Comparison of ENCODE assay signal across 18 cellular contexts in the genomic region with DNA sequence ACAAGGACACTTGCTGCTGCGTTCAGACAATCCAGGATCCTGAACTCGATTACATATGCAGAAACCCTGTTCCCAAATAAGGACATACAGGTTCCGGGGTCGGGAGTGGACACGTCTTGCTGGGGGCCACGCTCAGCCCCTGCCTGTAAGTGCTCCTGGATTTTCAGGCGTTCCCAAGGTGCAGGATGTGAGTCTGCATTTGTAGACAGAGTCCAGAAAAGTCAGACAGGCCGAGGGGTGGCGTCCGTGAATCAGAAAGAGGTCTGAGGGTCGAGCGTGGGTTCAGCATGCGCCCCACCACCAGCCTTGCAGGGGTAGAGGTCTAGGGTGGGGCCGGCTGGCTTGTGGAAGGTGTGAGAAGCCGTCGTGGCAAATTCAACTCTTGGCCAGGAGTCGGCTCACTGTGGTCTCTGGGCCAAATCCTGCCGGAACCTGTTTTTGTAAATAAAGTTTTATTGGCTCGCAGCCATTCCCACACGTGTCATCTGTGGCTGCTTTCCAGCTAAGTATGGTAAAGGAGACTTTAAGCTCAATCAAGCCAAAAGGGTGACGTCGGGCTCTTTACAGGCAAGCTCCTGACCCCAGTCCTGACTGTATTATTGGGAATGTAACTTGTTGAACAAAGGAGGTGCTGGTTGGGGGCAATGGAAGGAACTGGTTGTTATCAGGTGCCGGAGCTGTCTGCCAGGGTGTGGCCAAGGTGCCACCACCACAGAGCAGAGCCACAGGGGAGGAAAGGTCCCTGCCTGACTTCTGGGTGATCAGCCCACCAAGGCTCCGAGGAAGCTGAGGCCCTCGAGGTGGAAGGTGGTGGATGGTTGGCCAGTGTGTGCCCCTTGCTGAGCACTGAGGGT. TPM values are rescaled to one million over a fixed set of nuclear protein-coding genes. Genes with fewer than 3 reads are reported as not detected.
DNase-seq lines count a peak whose midpoint lies in the region; ATAC-seq and TF ChIP-seq lines count a peak whose summit lies in the region.
"Had no signal": no experiment of that assay in that cellular context is flagged by ENCODE, and none has a peak within 500 bp of the region (broad histone marks: within the 10 kb centered on the region; RNA-seq: fewer than 3 reads in every experiment).

No MANE protein-coding gene starts in this region.

- no peaks in the 10 kb centered on the region for H3K79me2 ChIP-seq in osteoblast (ENCODE audit: insufficient read depth, low read length)

- H3K4me2 ChIP-seq in osteoblast (ENCODE audit: insufficient read depth, low read length): no peak overlapping the region
- H3K4me2 ChIP-seq: SK-N-SH had no signal

- peak overlapping the region; percentile 40 for H3K27ac ChIP-seq in RWPE1
- no peak overlapping the region for H3K27ac ChIP-seq in osteoblast (ENCODE audit: low read depth, low read length)
- H3K27ac ChIP-seq: thyroid gland had no signal

- H3K9me3 ChIP-seq in osteoblast (ENCODE audit: low read depth, low read length): no peaks in the 10 kb centered on the region
- H3K9me3 ChIP-seq: BE2C, SK-N-SH, thyroid gland had no signal

- H3K4me3 ChIP-seq in fibroblast of villous mesenchyme (ENCODE audit: low read depth, low read length): no peak overlapping the region
- H3K4me3 ChIP-seq in osteoblast (ENCODE audit: insufficient read depth, low read length): no peak overlapping the region
- H3K4me3 ChIP-seq: thyroid gland had no signal

- H3K27me3 ChIP-seq in osteoblast (ENCODE audit: insufficient read depth, low read length): peaks cover 6% of the 10 kb centered on the region
- H3K27me3 ChIP-seq: BE2C, thyroid gland had no signal

- no peak overlapping the region for H2AFZ ChIP-seq in osteoblast (ENCODE audit: low read length)

- peaks cover 3% of the 10 kb centered on the region for H4K20me1 ChIP-seq in osteoblast (ENCODE audit: insufficient read depth, low read length)

- no peaks in the 10 kb centered on the region for H3K4me1 ChIP-seq in osteoblast (ENCODE audit: insufficient read depth, low read length)
- H3K4me1 ChIP-seq: BE2C, thyroid gland had no signal

- ATAC-seq in HG03045 (IDR thresholded peaks at IDR 0.05; ENCODE audit: unreplicated experiment) (no peak), HG03565 (IDR thresholded peaks at IDR 0.05; ENCODE audit: unreplicated experiment) (no peak)

- DNase-seq in HT-29 (ENCODE audit: low spot score) (peak; percentile 42), RWPE1 (ENCODE audit: low spot score) (no peak), fibroblast of villous mesenchyme (ENCODE audit: low read depth) (peak; percentile 26), osteoblast (ENCODE audit: insufficient read length, low spot score, missing footprints) (peak; percentile 90), HuH-7 (ENCODE audit: low spot score) (no peak)
- DNase-seq in stimulated activated CD4-positive, alpha-beta T cell treated with anti-CD3 and anti-CD28 coated beads, Interleukin-1b, Interleukin-23, amount 100 ng/mL, for 48 hours: no peak
- DNase-seq: activated CD4-positive, alpha-beta T cell treated with anti-CD3 and anti-CD28 coated beads, Interleukin-2, amount 50 U/mL, for 1 hour; activated naive CD8-positive, alpha-beta T cell treated with anti-CD3 and anti-CD28 coated beads for 36 hours; activated T-cell treated with anti-CD3 and anti-CD28 coated beads, Interleukin-2, amount 50 U/mL, for 1 hour; BE2C; NCI-H1105 treated with DMSO at 0.1 percent for 48 hours; occipital lobe; SK-N-SH had no signal

- CTCF ChIA-PET in RWPE1 (lab: Yijun Ruan, JAX): interaction anchor here (2.4 kb wide), 1 partner anchor 11 kb away, joined by 9 read pairs; no protein-coding TSS in a partner anchor

- TF ChIP-seq CTCF in RWPE1 (conservative IDR thresholded peaks at IDR 0.05; ENCODE audit: low read depth) (no peak), fibroblast of villous mesenchyme (IDR thresholded peaks at IDR 0.05; ENCODE audit: insufficient read depth, low read depth, low read length) (no peak), osteoblast (IDR thresholded peaks at IDR 0.05; ENCODE audit: extremely low read depth, low read depth, low read length) (no peak)

- H3K36me3 ChIP-seq in osteoblast (ENCODE audit: insufficient read depth, low read length): no peaks in the 10 kb centered on the region
- H3K36me3 ChIP-seq: BE2C, thyroid gland had no signal

- POLR2A ChIA-PET in RWPE1 (lab: Yijun Ruan, JAX; ENCODE audit: low non-redundant PET): no interaction called here

RNA-seq across cellular contexts. Expression of gene DOK7, which starts 7.4 kb away (rescaled TPM):
- total RNA-seq in HT-29 (2014; rRNA removed; shearing (Covaris generic)): 16.1 and 17.6 TPM in 2 replicates
- total RNA-seq in fibroblast of villous mesenchyme (not detected in 2 replicates), osteoblast (not detected in 2 replicates)
- total RNA-seq: activated naive CD8-positive, alpha-beta T cell treated with anti-CD3 and anti-CD28 coated beads for 36 hours; occipital lobe had no signal

RNA-seq across cellular contexts. Expression of gene HGFAC, which starts 28.7 kb away (rescaled TPM):
- total RNA-seq in HT-29 (2014; rRNA removed; shearing (Covaris generic)): 0.13 TPM in 1 of 2 replicates, not detected in the other
- total RNA-seq in fibroblast of villous mesenchyme (not detected in 2 replicates), osteoblast (not detected in 2 replicates)
- total RNA-seq: activated naive CD8-positive, alpha-beta T cell treated with anti-CD3 and anti-CD28 coated beads for 36 hours; mononuclear cell; NCI-H460 had no signal

Comparison
In these comparisons a context has a peak if more than half of its experiments do, and no peak if none do; other contexts are left out.
1. DNase-seq: peak in HT-29 (single experiment), fibroblast of villous mesenchyme (single experiment) and osteoblast (single experiment); none in RWPE1 (single experiment), HuH-7 (single experiment) and stimulated activated CD4-positive, alpha-beta T cell treated with anti-CD3 and anti-CD28 coated beads, Interleukin-1b, Interleukin-23, amount 100 ng/mL, for 48 hours (single experiment).
2. RNA of gene DOK7, which starts 7.4 kb away (total RNA-seq): 16.1 to 17.6 TPM in HT-29; not detected in fibroblast of villous mesenchyme and not detected in osteoblast; every median in the first group is over 10 times any median in the second.